Comparison of ENCODE assay signal across 17 cellular contexts in the genomic region with DNA sequence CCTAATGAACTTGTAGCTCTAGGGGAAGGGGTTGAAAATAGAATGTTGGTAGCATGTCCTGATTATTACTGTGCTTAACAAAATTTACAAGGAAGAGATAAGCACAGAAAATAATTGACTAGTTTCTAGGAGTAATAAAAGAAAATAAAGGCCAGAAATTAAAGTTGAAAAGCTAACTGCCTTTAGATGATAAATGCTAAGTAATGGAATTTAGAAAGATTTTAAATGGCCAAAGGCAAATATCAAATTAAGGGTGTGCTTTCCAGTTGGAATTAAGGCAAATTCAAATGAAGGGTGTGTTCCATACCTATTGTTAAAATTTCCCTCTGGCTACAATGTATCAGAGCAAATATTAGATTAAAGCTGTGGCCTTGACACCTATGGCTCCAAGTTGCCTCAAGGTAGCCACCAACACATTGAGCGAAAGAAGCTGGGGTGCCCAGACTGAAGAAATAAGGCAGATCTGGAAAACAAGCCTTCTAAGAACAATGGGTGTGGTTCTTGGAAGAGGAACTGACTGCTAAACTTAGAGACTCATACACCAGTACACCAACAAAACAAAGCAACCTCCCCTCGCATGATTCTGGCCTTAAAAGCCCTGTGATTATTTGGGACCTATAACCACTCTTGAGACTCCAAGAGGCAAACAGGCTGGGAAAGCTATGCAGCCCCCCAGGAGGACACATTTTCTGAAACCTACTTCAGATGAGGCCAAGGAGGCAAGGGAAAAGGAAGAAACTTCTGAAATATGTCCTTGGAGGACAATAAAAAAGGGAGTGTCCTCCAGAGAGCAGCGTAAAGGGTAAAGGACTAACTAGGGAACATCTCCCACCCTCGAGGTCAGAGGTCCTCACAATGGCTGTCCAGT. TPM values are rescaled to one million over a fixed set of nuclear protein-coding genes. Genes with fewer than 3 reads are reported as not detected.
A peak's percentile ranks its signal among the peaks of the same experiment; 100 is the strongest.
DNase-seq lines count a peak whose midpoint lies in the region; ATAC-seq lines count a peak whose summit lies in the region.
"Had no signal": no experiment of that assay in that cellular context is flagged by ENCODE, and none has a peak within 500 bp of the region (broad histone marks: within the 10 kb centered on the region; RNA-seq: fewer than 3 reads in every experiment).

No MANE protein-coding gene starts in this region.

- CTCF ChIA-PET in activated naive CD4-positive, alpha-beta T cell treated with anti-CD3 and anti-CD28 coated beads, Interleukin-2, amount 10 ng/mL, durations not matched to agents 7 days and 5 days (lab: Charles Lee): interaction anchor here (0.7 to 1.5 kb wide), 4 partner anchors 10 to 99 kb away, joined by 3 to 4 read pairs (median 3); no protein-coding TSS in a partner anchor
- CTCF ChIA-PET in activated naive CD4-positive, alpha-beta T cell treated with anti-CD3 and anti-CD28 coated beads for 36 hours (lab: Charles Lee): interaction anchor here (1.2 kb wide), 1 partner anchor 99 kb away, joined by 8 read pairs; no protein-coding TSS in a partner anchor

- no peak overlapping the region for H3K9ac ChIP-seq in adipocyte (ENCODE audit: low read length)

- DNase-seq in activated naive CD4-positive, alpha-beta T cell treated with anti-CD3 and anti-CD28 coated beads, Interleukin-2, amount 10 ng/mL, durations not matched to agents 7 days and 5 days: peak; percentile 34
- no peak for DNase-seq in activated naive CD4-positive, alpha-beta T cell treated with anti-CD3 and anti-CD28 coated beads for 36 hours
- no peak for DNase-seq in adipocyte (ENCODE audit: low read depth)
- no peak for DNase-seq in right cardiac atrium
- no peak for DNase-seq in aorta
- no peak for DNase-seq in stimulated activated CD4-positive, alpha-beta T cell treated with anti-CD3 and anti-CD28 coated beads, Interleukin-12 subunit alpha, Interleukin-12 subunit beta, amount 100 ng/mL, for 4 hours
- DNase-seq in activated T-cell treated with anti-CD3 and anti-CD28 coated beads, Interleukin-2, amount 50 U/mL, for 24 hours: no peak
- DNase-seq: activated T-cell treated with anti-CD3 and anti-CD28 coated beads for 4 hours; endodermal cell; glutamatergic neuron; NCI-H69; stimulated activated CD4-positive, alpha-beta T cell treated with anti-CD3 and anti-CD28 coated beads, Interleukin-4, amount 100 ng/mL, for 1 hour; thyroid gland had no signal

- H3K27ac Mint-ChIP-seq in activated naive CD4-positive, alpha-beta T cell treated with anti-CD3 and anti-CD28 coated beads, Interleukin-2, amount 10 ng/mL, durations not matched to agents 7 days and 5 days: peak overlapping the region; percentile 97
- H3K27ac Mint-ChIP-seq in activated naive CD4-positive, alpha-beta T cell treated with anti-CD3 and anti-CD28 coated beads for 36 hours: no peak overlapping the region
- no peak overlapping the region for H3K27ac Mint-ChIP-seq in activated T-cell treated with anti-CD3 and anti-CD28 coated beads, Interleukin-2, amount 50 U/mL, for 24 hours
- H3K27ac Mint-ChIP-seq: activated naive CD8-positive, alpha-beta T cell; endodermal cell; GM23338 had no signal

- peaks cover 4% of the 10 kb centered on the region for H3K9me3 Mint-ChIP-seq in activated naive CD4-positive, alpha-beta T cell treated with anti-CD3 and anti-CD28 coated beads, Interleukin-2, amount 10 ng/mL, durations not matched to agents 7 days and 5 days
- no peaks in the 10 kb centered on the region for H3K9me3 Mint-ChIP-seq in activated naive CD4-positive, alpha-beta T cell treated with anti-CD3 and anti-CD28 coated beads for 36 hours
- H3K9me3 Mint-ChIP-seq in activated T-cell treated with anti-CD3 and anti-CD28 coated beads, Interleukin-2, amount 50 U/mL, for 24 hours: no peaks in the 10 kb centered on the region
- H3K9me3 Mint-ChIP-seq: central memory CD8-positive, alpha-beta T cell; endodermal cell had no signal

- ATAC-seq in right cardiac atrium: peak; percentile 75 to 84
- ATAC-seq in aorta (ENCODE audit: low FRiP score): peak; percentile 74
- no peak for ATAC-seq in GM18520 (IDR thresholded peaks at IDR 0.05; ENCODE audit: unreplicated experiment)
- ATAC-seq: GM23338 had no signal

- H3K4me3 Mint-ChIP-seq in activated naive CD4-positive, alpha-beta T cell treated with anti-CD3 and anti-CD28 coated beads, Interleukin-2, amount 10 ng/mL, durations not matched to agents 7 days and 5 days: peak overlapping the region; percentile 62
- no peak overlapping the region for H3K4me3 Mint-ChIP-seq in activated naive CD4-positive, alpha-beta T cell treated with anti-CD3 and anti-CD28 coated beads for 36 hours
- no peak overlapping the region for H3K4me3 Mint-ChIP-seq in activated T-cell treated with anti-CD3 and anti-CD28 coated beads, Interleukin-2, amount 50 U/mL, for 24 hours
- H3K4me3 Mint-ChIP-seq: activated naive CD8-positive, alpha-beta T cell; central memory CD8-positive, alpha-beta T cell; endodermal cell; GM23338 had no signal

- intact Hi-C loops in activated naive CD4-positive, alpha-beta T cell treated with anti-CD3 and anti-CD28 coated beads for 36 hours (cut with micrococcal nuclease): no loop called here
- intact Hi-C loops in right cardiac atrium (cut with DNase I) (loop anchor here in 1 of 4 donors (10.0 kb wide), 1 partner anchor 98 kb away; no protein-coding TSS in a partner anchor), aorta (cut with DNase I) (no loop called here)

- 45% methylated on average over 4 of the region's 4 CpGs for WGBS in right cardiac atrium
- 71 to 75% methylated on average over 4 of the region's 4 CpGs for WGBS in aorta, 2 donors

- H3K4me1 ChIP-seq in adipocyte (ENCODE audit: control insufficient read depth, insufficient read depth, low read length) (peaks cover 34% of the 10 kb centered on the region), right cardiac atrium (ENCODE audit: control insufficient read depth, insufficient read depth, low read length) (peaks cover 7% of the 10 kb centered on the region), aorta (ENCODE audit: control insufficient read depth in 1 of 2, insufficient read depth in 2 of 2, low read length in 2 of 2) (no peaks in the 10 kb centered on the region)

- no peaks in the 10 kb centered on the region for H3K36me3 ChIP-seq in adipocyte (ENCODE audit: control insufficient read depth, insufficient read depth, low read length, severe bottlenecking)
- H3K36me3 ChIP-seq in aorta (ENCODE audit: control insufficient read depth in 1 of 2, insufficient read depth in 2 of 2, low read length in 1 of 2): no peaks in the 10 kb centered on the region
- H3K36me3 ChIP-seq: thyroid gland had no signal

- H3K27ac ChIP-seq in right cardiac atrium (ENCODE audit: low read length): peak overlapping the region; percentile 80
- H3K27ac ChIP-seq in aorta (ENCODE audit: low read depth in 1 of 2, low read length in 2 of 2): no peak overlapping the region
- H3K27ac ChIP-seq: thyroid gland had no signal

- H3K27me3 ChIP-seq in adipocyte (replicated peaks; ENCODE audit: control insufficient read depth, insufficient read depth, low read length) (no peaks in the 10 kb centered on the region), right cardiac atrium (ENCODE audit: control insufficient read depth, insufficient read depth) (no peaks in the 10 kb centered on the region), aorta (ENCODE audit: control insufficient read depth in 1 of 2, insufficient read depth in 2 of 2, low read length in 1 of 2) (no peaks in the 10 kb centered on the region)
- H3K27me3 ChIP-seq: thyroid gland had no signal

- H3K27me3 Mint-ChIP-seq in activated naive CD4-positive, alpha-beta T cell treated with anti-CD3 and anti-CD28 coated beads, Interleukin-2, amount 10 ng/mL, durations not matched to agents 7 days and 5 days: peaks cover 8% of the 10 kb centered on the region
- H3K27me3 Mint-ChIP-seq in activated naive CD4-positive, alpha-beta T cell treated with anti-CD3 and anti-CD28 coated beads for 36 hours (ENCODE audit: low read depth): peaks cover 3% of the 10 kb centered on the region
- H3K27me3 Mint-ChIP-seq in activated T-cell treated with anti-CD3 and anti-CD28 coated beads, Interleukin-2, amount 50 U/mL, for 24 hours: no peaks in the 10 kb centered on the region

- peak overlapping the region; percentile 44 for H3K4me3 ChIP-seq in adipocyte (ENCODE audit: low read length)
- H3K4me3 ChIP-seq in right cardiac atrium (ENCODE audit: low read length): no peak overlapping the region
- H3K4me3 ChIP-seq in aorta (ENCODE audit: low read length in 2 of 2): no peak overlapping the region
- H3K4me3 ChIP-seq: GM23338, thyroid gland had no signal

- peaks cover 58% of the 10 kb centered on the region for H3K4me1 Mint-ChIP-seq in activated naive CD4-positive, alpha-beta T cell treated with anti-CD3 and anti-CD28 coated beads, Interleukin-2, amount 10 ng/mL, durations not matched to agents 7 days and 5 days
- H3K4me1 Mint-ChIP-seq in activated naive CD4-positive, alpha-beta T cell treated with anti-CD3 and anti-CD28 coated beads for 36 hours (ENCODE audit: low read depth): peaks cover 16% of the 10 kb centered on the region
- peaks cover 24% of the 10 kb centered on the region for H3K4me1 Mint-ChIP-seq in activated T-cell treated with anti-CD3 and anti-CD28 coated beads, Interleukin-2, amount 50 U/mL, for 24 hours (ENCODE audit: low read depth)
- H3K4me1 Mint-ChIP-seq: central memory CD8-positive, alpha-beta T cell; endodermal cell; GM23338 had no signal

- H3K9me3 ChIP-seq in adipocyte (ENCODE audit: control insufficient read depth, low read length) (no peaks in the 10 kb centered on the region), right cardiac atrium (ENCODE audit: control insufficient read depth, low read length) (no peaks in the 10 kb centered on the region), aorta (ENCODE audit: control insufficient read depth, low read length) (no peaks in the 10 kb centered on the region)
- H3K9me3 ChIP-seq: thyroid gland had no signal

- H3K36me3 Mint-ChIP-seq in activated naive CD4-positive, alpha-beta T cell treated with anti-CD3 and anti-CD28 coated beads, Interleukin-2, amount 10 ng/mL, durations not matched to agents 7 days and 5 days: peaks cover 4% of the 10 kb centered on the region
- no peaks in the 10 kb centered on the region for H3K36me3 Mint-ChIP-seq in activated naive CD4-positive, alpha-beta T cell treated with anti-CD3 and anti-CD28 coated beads for 36 hours (ENCODE audit: low read depth)
- no peaks in the 10 kb centered on the region for H3K36me3 Mint-ChIP-seq in activated T-cell treated with anti-CD3 and anti-CD28 coated beads, Interleukin-2, amount 50 U/mL, for 24 hours (ENCODE audit: low read depth)
- H3K36me3 Mint-ChIP-seq: activated naive CD8-positive, alpha-beta T cell had no signal

RNA-seq across cellular contexts. Expression of a gene that starts 29.5 kb away (rescaled TPM):
- 10 to 100 TPM; 36.4 to 38.8 TPM for total RNA-seq in activated naive CD4-positive, alpha-beta T cell treated with anti-CD3 and anti-CD28 coated beads for 36 hours
- total RNA-seq in right cardiac atrium (1 to 10 TPM; 3.1 to 5.1 (median 4.1) TPM), aorta (10 to 100 TPM in 1 of 2 donors, 1 to 10 TPM in 1; 9.1 to 19.5 TPM)
- polyA plus RNA-seq in right cardiac atrium (4.7 TPM), aorta (1 to 10 TPM; 5.3 to 6.5 TPM)
- total RNA-seq: GM23338 had no signal

RNA-seq across cellular contexts. Expression of a gene that starts 33.1 kb away (rescaled TPM):
- not detected for total RNA-seq in activated naive CD4-positive, alpha-beta T cell treated with anti-CD3 and anti-CD28 coated beads for 36 hours
- total RNA-seq in right cardiac atrium (1 to 10 TPM in 2 of 4 donors, under 1 TPM in 2; 0.34 to 1.3 (median 0.80) TPM), aorta (under 1 TPM; 0.45 to 0.84 TPM)
- polyA plus RNA-seq in right cardiac atrium (0.32 TPM), aorta (not detected)
- total RNA-seq: endodermal cell, GM23338 had no signal
